7 cellular contexts compared by ENCODE assay signal in the genomic region with DNA sequence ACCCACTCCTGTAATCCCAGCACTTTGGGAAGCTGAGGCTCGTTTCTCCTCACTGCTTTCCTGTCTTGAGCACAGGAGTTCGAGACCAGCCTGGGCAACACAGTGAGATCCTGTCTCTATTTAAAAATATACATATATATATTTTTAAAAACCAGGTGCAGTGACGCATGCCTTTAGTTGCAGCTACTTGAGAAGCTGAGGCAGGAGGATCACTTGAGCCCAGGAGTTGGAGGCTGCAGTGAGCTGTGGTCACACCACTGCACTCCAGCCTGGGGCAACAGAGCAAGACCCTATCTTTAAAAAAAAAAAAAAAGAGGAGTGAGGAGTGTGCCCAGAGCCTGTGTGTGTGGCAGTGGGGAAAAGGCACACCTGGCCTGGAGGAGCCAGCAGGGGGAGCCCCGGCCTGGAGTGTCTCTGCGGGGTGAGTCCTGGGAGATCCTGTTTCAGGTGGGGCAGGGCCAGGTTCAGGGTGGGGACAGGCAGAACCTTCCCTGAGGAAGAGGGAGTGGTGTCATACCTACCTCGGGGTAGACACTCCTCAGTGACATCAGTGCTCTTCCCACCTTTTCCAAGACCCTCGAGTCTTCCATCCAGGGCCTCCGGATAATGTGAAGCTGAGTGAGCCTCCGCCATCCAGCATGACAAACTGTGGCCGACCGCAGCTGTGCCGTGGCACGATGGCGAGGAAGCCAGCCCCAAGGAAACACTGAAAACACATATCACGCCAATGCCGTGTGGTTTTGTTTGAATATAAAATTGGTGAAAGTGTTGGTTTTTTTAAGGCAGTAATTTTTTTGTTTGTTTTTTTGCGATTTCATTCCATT.
DNase-seq lines count a peak whose midpoint lies in the region; ATAC-seq and TF ChIP-seq lines count a peak whose summit lies in the region.

No MANE protein-coding gene starts in this region.

- peak; percentile 78 for DNase-seq in GM13976 (ENCODE audit: low spot score)
- DNase-seq in RPMI8226, result peak; percentile 61
- peak; percentile 67 for DNase-seq in activated naive CD4-positive, alpha-beta T cell treated with anti-CD3 and anti-CD28 coated beads, Interleukin-2, amount 50 U/mL, for 16 hours
- peak; percentile 84 for DNase-seq in iPS-NIHi11 (ENCODE audit: low spot score)
- DNase-seq in stimulated activated CD8-positive, alpha-beta memory T cell treated with anti-CD3 and anti-CD28 coated beads, Interleukin-15, amount 100 ng/mL, for 1 hour (ENCODE audit: low read depth), result peak; percentile 55

- ATAC-seq in GM21825 (IDR thresholded peaks at IDR 0.05; ENCODE audit: unreplicated experiment) (no peak), HG03097 (IDR thresholded peaks at IDR 0.05; ENCODE audit: low FRiP score, unreplicated experiment) (no peak)

- in situ Hi-C loops in GM13976 (cut with MboI; ENCODE audit: low sequenced_read_pairs, unreplicated experiment), result no loop called here

- TF ChIP-seq CTCF in GM13976 (IDR thresholded peaks at IDR 0.05; ENCODE audit: borderline replicate concordance, control extremely low read depth, extremely low read depth, insufficient read depth, missing control alignments), result peak; percentile 68
